Comparison of ENCODE assay signal across 8 cellular contexts in the genomic region with DNA sequence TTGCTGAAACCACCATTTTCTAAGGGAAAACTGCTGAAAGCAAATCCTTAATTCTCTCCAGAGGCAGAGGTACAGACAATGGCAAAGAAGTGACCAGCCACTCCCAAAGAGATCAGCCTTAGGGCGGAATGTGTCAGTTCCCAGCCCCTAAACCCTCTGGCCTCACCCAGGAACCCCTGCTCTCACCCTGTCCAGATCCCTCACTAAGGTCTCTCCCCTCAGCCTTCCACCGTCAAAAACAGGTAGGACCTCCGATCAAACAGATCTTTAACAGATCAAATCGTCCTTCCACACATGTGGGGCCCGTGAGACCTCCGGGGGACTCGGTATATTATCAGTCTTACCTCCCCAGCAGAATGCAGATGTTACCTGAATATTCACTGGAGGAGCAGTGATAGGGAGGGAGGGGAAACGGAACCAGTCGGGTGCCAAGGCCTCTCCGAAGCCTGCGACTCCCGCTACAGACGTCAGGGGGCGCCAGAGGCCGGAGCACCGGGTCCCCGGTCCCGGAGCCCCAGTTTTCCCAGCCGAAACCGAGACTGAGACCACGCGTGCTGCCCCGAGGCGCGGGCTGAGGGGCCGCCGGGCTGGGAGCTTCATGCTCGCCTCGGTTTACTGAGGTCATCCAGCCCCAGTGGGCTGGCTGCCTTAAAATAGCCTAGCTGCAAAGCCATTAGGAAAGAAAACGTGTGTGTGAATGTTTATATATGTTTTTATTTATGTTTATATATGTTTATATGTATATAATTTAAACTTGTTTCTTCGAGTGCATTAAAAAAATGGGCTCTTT. TPM values are rescaled to one million over a fixed set of nuclear protein-coding genes. Genes with fewer than 3 reads are reported as not detected.
DNase-seq lines count a peak whose midpoint lies in the region; ATAC-seq and TF ChIP-seq lines count a peak whose summit lies in the region.

No MANE protein-coding gene starts in this region.

- H3K36me3 Mint-ChIP-seq in CD8-positive, alpha-beta T cell, result peaks cover 13% of the 10 kb centered on the region
- peaks cover 6% of the 10 kb centered on the region for H3K36me3 Mint-ChIP-seq in activated T-cell treated with anti-CD3 and anti-CD28 coated beads, Interleukin-2, amount 50 U/mL, for 4 hours (ENCODE audit: insufficient read depth)
- no peaks in the 10 kb centered on the region for H3K36me3 Mint-ChIP-seq in neural crest cell (ENCODE audit: low read depth)

- no peak overlapping the region for H3K4me3 ChIP-seq in CD8-positive, alpha-beta T cell (ENCODE audit: low read depth, low read length)

- no peaks in the 10 kb centered on the region for H3K27me3 Mint-ChIP-seq in CD8-positive, alpha-beta T cell (ENCODE audit: low read depth)
- H3K27me3 Mint-ChIP-seq in activated T-cell treated with anti-CD3 and anti-CD28 coated beads, Interleukin-2, amount 50 U/mL, for 4 hours (ENCODE audit: low read depth), result no peaks in the 10 kb centered on the region
- H3K27me3 Mint-ChIP-seq in neural crest cell (ENCODE audit: low read depth), result peaks cover 2% of the 10 kb centered on the region
- H3K27me3 Mint-ChIP-seq in stimulated activated naive CD8-positive, alpha-beta T cell treated with anti-CD3 and anti-CD28 coated beads, Interleukin-15, amount 100 ng/mL, for 72 hours, result no peaks in the 10 kb centered on the region

- no peak overlapping the region for H3K27ac Mint-ChIP-seq in CD8-positive, alpha-beta T cell
- H3K27ac Mint-ChIP-seq in neural crest cell (ENCODE audit: unreplicated experiment), result no peak overlapping the region
- peak overlapping the region in 1 of 2 donors; percentile 58 for H3K27ac Mint-ChIP-seq in stimulated activated naive CD8-positive, alpha-beta T cell treated with anti-CD3 and anti-CD28 coated beads, Interleukin-15, amount 100 ng/mL, for 72 hours

- CTCF ChIA-PET in CD8-positive, alpha-beta T cell (lab: Charles Lee), result interaction anchor here (0.7 to 18.6 kb wide), 26 partner anchors 9 to 628 kb away, joined by 3 to 718 read pairs (median 4); a partner anchor contains a TSS

- no peaks in the 10 kb centered on the region for H3K36me3 ChIP-seq in CD8-positive, alpha-beta T cell (ENCODE audit: insufficient read depth, low read length)

- DNase-seq in CD8-positive, alpha-beta T cell, result peak; percentile 59 to 92 (median 80)
- DNase-seq in HuH-7.5 (ENCODE audit: low spot score) (peak; percentile 70), fibroblast of peridontal ligament (ENCODE audit: extremely low read depth) (peak; percentile 34), neural crest cell (ENCODE audit: low read depth, low spot score) (peak; percentile 95)
- DNase-seq in activated T-cell treated with anti-CD3 and anti-CD28 coated beads, Interleukin-2, amount 50 U/mL, for 4 hours, result peak; percentile 80
- DNase-seq in stimulated activated naive CD8-positive, alpha-beta T cell treated with anti-CD3 and anti-CD28 coated beads, Interleukin-15, amount 100 ng/mL, for 72 hours, result peak; percentile 70 to 78

- H3K27ac ChIP-seq in CD8-positive, alpha-beta T cell (ENCODE audit: low read depth, low read length), result no peak overlapping the region

- intact Hi-C loops in CD8-positive, alpha-beta T cell (cut with DNase I, micrococcal nuclease), result loop anchor here (1.0 to 5.0 kb wide), 13 partner anchors 58 to 491 kb away; a partner anchor contains a TSS

- H3K9me3 ChIP-seq in CD8-positive, alpha-beta T cell (ENCODE audit: low read length), result no peaks in the 10 kb centered on the region

- no peak overlapping the region for H3K4me3 Mint-ChIP-seq in CD8-positive, alpha-beta T cell
- no peak overlapping the region for H3K4me3 Mint-ChIP-seq in activated T-cell treated with anti-CD3 and anti-CD28 coated beads, Interleukin-2, amount 50 U/mL, for 4 hours
- no peak overlapping the region for H3K4me3 Mint-ChIP-seq in neural crest cell
- H3K4me3 Mint-ChIP-seq in stimulated activated naive CD8-positive, alpha-beta T cell treated with anti-CD3 and anti-CD28 coated beads, Interleukin-15, amount 100 ng/mL, for 72 hours, result peak overlapping the region; percentile 47 to 49

- no peaks in the 10 kb centered on the region for H3K4me1 ChIP-seq in CD8-positive, alpha-beta T cell (ENCODE audit: insufficient read depth, low read length)

- no peaks in the 10 kb centered on the region for H3K4me1 Mint-ChIP-seq in CD8-positive, alpha-beta T cell (ENCODE audit: low read depth)
- H3K4me1 Mint-ChIP-seq in activated T-cell treated with anti-CD3 and anti-CD28 coated beads, Interleukin-2, amount 50 U/mL, for 4 hours (ENCODE audit: low read depth), result no peaks in the 10 kb centered on the region
- peaks cover 5% of the 10 kb centered on the region for H3K4me1 Mint-ChIP-seq in neural crest cell
- H3K4me1 Mint-ChIP-seq in stimulated activated naive CD8-positive, alpha-beta T cell treated with anti-CD3 and anti-CD28 coated beads, Interleukin-15, amount 100 ng/mL, for 72 hours, result no peaks in the 10 kb centered on the region

- peak; percentile 96 for TF ChIP-seq CTCF in CD8-positive, alpha-beta T cell (IDR thresholded peaks at IDR 0.05)
- peak; percentile 100 for TF ChIP-seq CTCF in neural crest cell (conservative IDR thresholded peaks at IDR 0.05)

- no peaks in the 10 kb centered on the region for H3K27me3 ChIP-seq in CD8-positive, alpha-beta T cell (ENCODE audit: insufficient read depth, low read length)

- peak; percentile 99 for ATAC-seq in CD8-positive, alpha-beta T cell
- ATAC-seq in GM19467 (IDR thresholded peaks at IDR 0.05; ENCODE audit: unreplicated experiment), result peak; percentile 74
- peak; percentile 93 to 97 for ATAC-seq in activated T-cell treated with anti-CD3 and anti-CD28 coated beads, Interleukin-2, amount 50 U/mL, for 4 hours
- peak; percentile 85 for ATAC-seq in stimulated activated naive CD8-positive, alpha-beta T cell treated with anti-CD3 and anti-CD28 coated beads, Interleukin-15, amount 100 ng/mL, for 72 hours

- POLR2A ChIA-PET in CD8-positive, alpha-beta T cell (lab: Charles Lee), result interaction anchor here (0.9 kb wide), 1 partner anchor 24 kb away, joined by 4 read pairs; a partner anchor contains a TSS

- H3K9me3 Mint-ChIP-seq in CD8-positive, alpha-beta T cell, result no peaks in the 10 kb centered on the region
- no peaks in the 10 kb centered on the region for H3K9me3 Mint-ChIP-seq in activated T-cell treated with anti-CD3 and anti-CD28 coated beads, Interleukin-2, amount 50 U/mL, for 4 hours
- H3K9me3 Mint-ChIP-seq in neural crest cell, result no peaks in the 10 kb centered on the region
- no peaks in the 10 kb centered on the region for H3K9me3 Mint-ChIP-seq in stimulated activated naive CD8-positive, alpha-beta T cell treated with anti-CD3 and anti-CD28 coated beads, Interleukin-15, amount 100 ng/mL, for 72 hours

TF ChIP-seq in PFSK-1, 5 proteins besides CTCF, POLR2A, EP300 and RAD21:
- TF ChIP-seq FOXP2 (optimal IDR thresholded peaks at IDR 0.05; ENCODE audit: borderline replicate concordance, extremely low read depth, extremely low read length, insufficient read depth), result peak; percentile 37
- no peak for TF ChIP-seq TAF1 (IDR thresholded peaks at IDR 0.05; ENCODE audit: borderline replicate concordance, insufficient read depth, low read length)
- TF ChIP-seq SIN3A (IDR thresholded peaks at IDR 0.05; ENCODE audit: borderline replicate concordance, insufficient read depth, low read length), result no peak

RNA-seq across cellular contexts. Expression of a gene that starts 23.6 kb away (rescaled TPM):
- total RNA-seq in CD8-positive, alpha-beta T cell, result 1 to 10 TPM; 1.7 to 2.0 TPM
- polyA plus RNA-seq in PFSK-1 (2012; ENCODE audit: insufficient read length, low read depth), result not detected
- under 1 TPM; 0.16 to 0.45 (median 0.20) TPM for total RNA-seq in activated T-cell treated with anti-CD3 and anti-CD28 coated beads, Interleukin-2, amount 50 U/mL, for 4 hours
- total RNA-seq in neural crest cell, result not detected in 2 replicates

RNA-seq across cellular contexts. Expression of a gene that starts 27.3 kb away (rescaled TPM):
- not detected for total RNA-seq in CD8-positive, alpha-beta T cell
- polyA plus RNA-seq in PFSK-1 (2012; ENCODE audit: insufficient read length, low read depth), result not detected
- total RNA-seq in activated T-cell treated with anti-CD3 and anti-CD28 coated beads, Interleukin-2, amount 50 U/mL, for 4 hours, result not detected
- total RNA-seq in neural crest cell, result 0.07 and 0.11 TPM in 2 replicates

Comparison
In these comparisons a context has a peak if more than half of its experiments do, and no peak if none do; other contexts are left out.
1. DNase-seq: peak in every context shown above with its lines; median percentile 95 in neural crest cell; 80 in CD8-positive, alpha-beta T cell; 80 in activated T-cell treated with anti-CD3 and anti-CD28 coated beads, Interleukin-2, amount 50 U/mL, for 4 hours; 74 in stimulated activated naive CD8-positive, alpha-beta T cell treated with anti-CD3 and anti-CD28 coated beads, Interleukin-15, amount 100 ng/mL, for 72 hours; 70 in HuH-7.5; 34 in fibroblast of peridontal ligament.
2. H3K4me3 Mint-ChIP-seq: peak in stimulated activated naive CD8-positive, alpha-beta T cell treated with anti-CD3 and anti-CD28 coated beads, Interleukin-15, amount 100 ng/mL, for 72 hours (2 of 2); none in CD8-positive, alpha-beta T cell (single experiment), activated T-cell treated with anti-CD3 and anti-CD28 coated beads, Interleukin-2, amount 50 U/mL, for 4 hours (single experiment) and neural crest cell (single experiment).
3. Peak in every context shown above with its lines, with median percentiles within 50 percentile points of each other: ATAC-seq.